8 cellular contexts compared by ENCODE assay signal in genomic region chr1:23019851-23020625, GRCh38. TPM values are rescaled to one million over a fixed set of nuclear protein-coding genes. Genes with fewer than 3 reads are reported as not detected.
A peak's percentile ranks its signal among the peaks of the same experiment; 100 is the strongest.
DNase-seq lines count a peak whose midpoint lies in the region; ATAC-seq lines count a peak whose summit lies in the region.

No MANE protein-coding gene starts in this region.

- peak; percentile 33 for ATAC-seq in GM18511 (IDR thresholded peaks at IDR 0.05; ENCODE audit: unreplicated experiment)
- peak; percentile 7 for ATAC-seq in HG03060 (IDR thresholded peaks at IDR 0.05; ENCODE audit: low read depth, unreplicated experiment)
- no peak for ATAC-seq in HG03460 (IDR thresholded peaks at IDR 0.05; ENCODE audit: unreplicated experiment)

- DNase-seq in ACHN: peak; percentile 28
- peak; percentile 66 for DNase-seq in OCI-M1 (lab: John Stamatoyannopoulos, UW)
- DNase-seq in activated naive CD8-positive, alpha-beta T cell treated with anti-CD3 and anti-CD28 coated beads for 36 hours: peak; percentile 35
- DNase-seq in cardiac septum (ENCODE audit: low spot score): peak; percentile 78
- DNase-seq in pons (ENCODE audit: low spot score): peak; percentile 19

- in situ Hi-C loops in ACHN (cut with HindIII; ENCODE audit: low pct_ligation_motif_present, low pct_unique_long_range_greater_than_20kb, low sequenced_read_pairs): no loop called here

- no peaks in the 10 kb centered on the region for H3K27me3 Mint-ChIP-seq in activated naive CD8-positive, alpha-beta T cell treated with anti-CD3 and anti-CD28 coated beads for 36 hours

- intact Hi-C loops in cardiac septum (cut with DNase I): no loop called here

- peak overlapping the region; percentile 88 for H3K4me3 Mint-ChIP-seq in activated naive CD8-positive, alpha-beta T cell treated with anti-CD3 and anti-CD28 coated beads for 36 hours

- H3K36me3 Mint-ChIP-seq in activated naive CD8-positive, alpha-beta T cell treated with anti-CD3 and anti-CD28 coated beads for 36 hours: peaks cover 27% of the 10 kb centered on the region

- peaks cover 10% of the 10 kb centered on the region for H3K9me3 Mint-ChIP-seq in activated naive CD8-positive, alpha-beta T cell treated with anti-CD3 and anti-CD28 coated beads for 36 hours

- H3K27ac Mint-ChIP-seq in activated naive CD8-positive, alpha-beta T cell treated with anti-CD3 and anti-CD28 coated beads for 36 hours: peak overlapping the region; percentile 88

- H3K4me1 Mint-ChIP-seq in activated naive CD8-positive, alpha-beta T cell treated with anti-CD3 and anti-CD28 coated beads for 36 hours: peaks cover 35% of the 10 kb centered on the region

RNA-seq across cellular contexts. Expression of gene KDM1A, which starts 0.8 kb away (rescaled TPM):
- total RNA-seq in activated naive CD8-positive, alpha-beta T cell treated with anti-CD3 and anti-CD28 coated beads for 36 hours: 10 to 100 TPM; 79.1 to 81.6 TPM
- total RNA-seq in cardiac septum: 25.8 TPM

RNA-seq across cellular contexts. Expression of gene TEX46, which starts 4.4 kb away (rescaled TPM):
- not detected for total RNA-seq in activated naive CD8-positive, alpha-beta T cell treated with anti-CD3 and anti-CD28 coated beads for 36 hours
- not detected for total RNA-seq in cardiac septum

RNA-seq across cellular contexts. Expression of gene LACTBL1, which starts 47.4 kb away (rescaled TPM):
- total RNA-seq in activated naive CD8-positive, alpha-beta T cell treated with anti-CD3 and anti-CD28 coated beads for 36 hours: not detected
- total RNA-seq in cardiac septum: not detected

Comparison
In these comparisons a context has a peak if more than half of its experiments do, and no peak if none do; other contexts are left out.
1. DNase-seq: peak in every context shown above with its lines; median percentile 78 in cardiac septum; 66 in OCI-M1; 35 in activated naive CD8-positive, alpha-beta T cell treated with anti-CD3 and anti-CD28 coated beads for 36 hours; 28 in ACHN; 19 in pons.